In genomic region chr4:13493793-13494192, GRCh38 we compare ENCODE assay signal across 28 cellular contexts. TPM values are rescaled to one million over a fixed set of nuclear protein-coding genes. Genes with fewer than 3 reads are reported as not detected.
DNase-seq lines count a peak whose midpoint lies in the region; ATAC-seq and TF ChIP-seq lines count a peak whose summit lies in the region.
"Had no signal": no experiment of that assay in that cellular context is flagged by ENCODE, and none has a peak within 500 bp of the region (broad histone marks: within the 10 kb centered on the region; RNA-seq: fewer than 3 reads in every experiment).

No MANE protein-coding gene starts in this region.

- DNase-seq in NCI-H82 (lab: John Stamatoyannopoulos, UW), result peak; percentile 2
- DNase-seq in NCI-H82 treated with DMSO at 0.1 percent for 48 hours (lab: John Stamatoyannopoulos, UW; ENCODE audit: unreplicated experiment), result no peak
- DNase-seq in Kasumi-1 (lab: John Stamatoyannopoulos, UW), result peak; percentile 12 to 15
- no peak for DNase-seq in PC-3
- DNase-seq in mesenchymal stem cell, result no peak
- DNase-seq in HPDE6-E6E7 (ENCODE audit: extremely low spot score), result no peak
- DNase-seq in sciatic nerve (ENCODE audit: low spot score), result no peak
- DNase-seq: 8988T; Calu3; CD8-positive, alpha-beta T cell; DMS153; GM23248; KG1; NCI-H1092; NCI-H1436 treated with DMSO at 0.1 percent for 48 hours; NCI-H1930; NCI-H2227 treated with DMSO at 0.1 percent for 48 hours; NCI-H510A; NCI-H774; PC-9; RPMI8226; SHP77; T-cell had no signal

- ATAC-seq in PC-3 (peak; percentile 27; the same call in 1 of the 2 replicates), sciatic nerve (no peak), HG03521 (IDR thresholded peaks at IDR 0.05; ENCODE audit: unreplicated experiment) (no peak)
- ATAC-seq: CD8-positive, alpha-beta T cell; HepG2; SK-N-SH treated with all-trans-retinoic acid at 6 μM for 48 hours; T-cell had no signal

- H3K27me3 ChIP-seq in PC-3 (ENCODE audit: low read length) (peaks cover 23% of the 10 kb centered on the region), mesenchymal stem cell (ENCODE audit: control insufficient read depth in 1 of 2, insufficient read depth in 1 of 2, low read length in 2 of 2) (peaks cover 3 to 5% of the 10 kb centered on the region in 2 experiments)
- H3K27me3 ChIP-seq: BLaER1 treated with 17β-estradiol and CSF1 and Interleukin-3, amounts not matched to agents 10 nM and 100 nM had no signal

- no peak overlapping the region for H3K4me3 ChIP-seq in PC-3 (ENCODE audit: low read length)
- no peak overlapping the region for H3K4me3 ChIP-seq in mesenchymal stem cell (ENCODE audit: insufficient read depth in 1 of 2, low read depth in 1 of 2, low read length in 2 of 2)
- H3K4me3 ChIP-seq: BLaER1 treated with 17β-estradiol and CSF1 and Interleukin-3, amounts not matched to agents 10 nM and 100 nM; GM23248; HAP-1; PC-9 had no signal

- TF ChIP-seq CTCF in PC-3 (conservative IDR thresholded peaks at IDR 0.05; ENCODE audit: low read depth, low read length), result no peak

- POLR2A ChIA-PET in PC-3 (lab: Charles Lee; ENCODE audit: unreplicated experiment), result no interaction called here

- no peaks in the 10 kb centered on the region for H3F3A ChIP-seq in PC-3 (ENCODE audit: low read length, unreplicated experiment)

- no peak overlapping the region for H3K18ac ChIP-seq in mesenchymal stem cell (ENCODE audit: low read depth in 1 of 2, low read length in 2 of 2)

- H3K27ac ChIP-seq in PC-3 (ENCODE audit: low read length), result no peak overlapping the region
- H3K27ac ChIP-seq in mesenchymal stem cell (ENCODE audit: low read length, poor library complexity, severe bottlenecking), result no peak overlapping the region
- H3K27ac ChIP-seq: BLaER1 treated with 17β-estradiol and CSF1 and Interleukin-3, amounts not matched to agents 10 nM and 100 nM; GM23248; PC-9 had no signal

- no peak overlapping the region for H2BK120ac ChIP-seq in mesenchymal stem cell (ENCODE audit: low read depth, low read length)

- intact Hi-C loops in PC-3 (cut with micrococcal nuclease) (no loop called here), sciatic nerve (cut with DNase I) (no loop called here)

- CTCF ChIA-PET in PC-3 (lab: Charles Lee), result no interaction called here

- no peak overlapping the region for H2BK5ac ChIP-seq in mesenchymal stem cell (ENCODE audit: low read depth, low read length, poor library complexity, severe bottlenecking)

- no TSS peak for BruUV-seq in PC-3 (replicated peaks; lab: Mats Ljungman, UMichigan)

- no peak overlapping the region for H2AK5ac ChIP-seq in mesenchymal stem cell (ENCODE audit: low read length, severe bottlenecking)

- H3K9me2 ChIP-seq in PC-3 (replicated peaks; ENCODE audit: low read length), result no peaks in the 10 kb centered on the region

- H4K91ac ChIP-seq in mesenchymal stem cell (ENCODE audit: low read length), result no peak overlapping the region

- H4K8ac ChIP-seq in mesenchymal stem cell (ENCODE audit: low read length), result no peak overlapping the region

- no peak overlapping the region for H3K14ac ChIP-seq in mesenchymal stem cell (ENCODE audit: low read length in 2 of 2)

- H3K4me1 ChIP-seq in PC-3 (ENCODE audit: insufficient read depth, low read length) (no peaks in the 10 kb centered on the region), mesenchymal stem cell (ENCODE audit: control insufficient read depth, insufficient read depth, low read depth, low read length) (no peaks in the 10 kb centered on the region)
- H3K4me1 ChIP-seq: HAP-1 had no signal

- H2BK15ac ChIP-seq in mesenchymal stem cell (ENCODE audit: low read depth, poor library complexity, severe bottlenecking), result no peak overlapping the region

- H2AFZ ChIP-seq in PC-3 (ENCODE audit: low read length), result no peak overlapping the region
- H2AFZ ChIP-seq in mesenchymal stem cell (ENCODE audit: low read depth, low read length), result peak overlapping the region; percentile 51
- H2AFZ ChIP-seq: GM23248, PC-9 had no signal

- no peaks in the 10 kb centered on the region for H4K20me1 ChIP-seq in PC-3 (ENCODE audit: low read length)
- H4K20me1 ChIP-seq: BLaER1 treated with 17β-estradiol and CSF1 and Interleukin-3, amounts not matched to agents 10 nM and 100 nM had no signal

- no peak overlapping the region for H3K23ac ChIP-seq in mesenchymal stem cell (ENCODE audit: low read length in 2 of 2)

- no peak overlapping the region for H3K4ac ChIP-seq in mesenchymal stem cell (ENCODE audit: low read depth in 1 of 2, low read length in 2 of 2)

- H3K36me3 ChIP-seq in PC-3 (ENCODE audit: low read depth, low read length) (no peaks in the 10 kb centered on the region), mesenchymal stem cell (ENCODE audit: control insufficient read depth in 1 of 2, insufficient read depth in 2 of 2, low read depth in 1 of 2, low read length in 2 of 2) (no peaks in the 10 kb centered on the region)
- H3K36me3 ChIP-seq: BLaER1 treated with 17β-estradiol and CSF1 and Interleukin-3, amounts not matched to agents 10 nM and 100 nM; HAP-1 had no signal

- H3K4me2 ChIP-seq in PC-3 (ENCODE audit: low read length), result no peak overlapping the region
- no peak overlapping the region for H3K4me2 ChIP-seq in mesenchymal stem cell (ENCODE audit: low read length, poor library complexity, severe bottlenecking)
- H3K4me2 ChIP-seq: BLaER1 treated with 17β-estradiol and CSF1 and Interleukin-3, amounts not matched to agents 10 nM and 100 nM; PC-9 had no signal

- no peak overlapping the region for H2BK12ac ChIP-seq in mesenchymal stem cell (ENCODE audit: low read length in 2 of 2)

- H3K9ac ChIP-seq in PC-3 (ENCODE audit: low read length) (no peak overlapping the region), mesenchymal stem cell (ENCODE audit: low read length) (no peak overlapping the region)
- H3K9ac ChIP-seq: BLaER1 treated with 17β-estradiol and CSF1 and Interleukin-3, amounts not matched to agents 10 nM and 100 nM; GM23248 had no signal

- H3K9me3 ChIP-seq in PC-3 (ENCODE audit: low read length), result no peaks in the 10 kb centered on the region
- no peaks in the 10 kb centered on the region for H3K9me3 ChIP-seq in mesenchymal stem cell (ENCODE audit: control insufficient read depth, low read length)
- H3K9me3 ChIP-seq: BLaER1 treated with 17β-estradiol and CSF1 and Interleukin-3, amounts not matched to agents 10 nM and 100 nM; HAP-1 had no signal

- no peaks in the 10 kb centered on the region for H3K79me1 ChIP-seq in mesenchymal stem cell (replicated peaks; ENCODE audit: low read length, poor library complexity, severe bottlenecking)

- H3K79me2 ChIP-seq in PC-3 (ENCODE audit: low read length), result no peaks in the 10 kb centered on the region

RNA-seq across cellular contexts. Expression of gene RAB28, which starts 9.7 kb away (rescaled TPM):
- 4.9 and 10.4 TPM in 2 replicates for total RNA-seq in PC-3 (2014; rRNA removed)
- polyA plus RNA-seq in mesenchymal stem cell (2013, experiment 1 of 2), result 20.5 TPM
- 21.7 TPM for polyA plus RNA-seq in mesenchymal stem cell (2013, experiment 2 of 2)
- total RNA-seq in sciatic nerve, result 25.0 TPM

RNA-seq across cellular contexts. Expression of gene NKX3-2, which starts 50.5 kb away (rescaled TPM):
- total RNA-seq in PC-3 (2014; rRNA removed) (0.07 TPM in 1 of 2 replicates, not detected in the other), sciatic nerve (not detected)
- polyA plus RNA-seq in mesenchymal stem cell (2013, experiment 1 of 2), result 11.5 TPM
- polyA plus RNA-seq in mesenchymal stem cell (2013, experiment 2 of 2), result 11.2 TPM
- total RNA-seq: Calu3; CD8-positive, alpha-beta T cell; PC-9; T-cell had no signal
- polyA plus RNA-seq: GM23248 had no signal

Comparison
In these comparisons a context has a peak if more than half of its experiments do, and no peak if none do; other contexts are left out.
1. DNase-seq: peak in NCI-H82 (single experiment) and Kasumi-1 (2 of 2); none in NCI-H82 treated with DMSO at 0.1 percent for 48 hours (single experiment), PC-3 (single experiment), mesenchymal stem cell (single experiment), HPDE6-E6E7 (single experiment) and sciatic nerve (single experiment).